Comparison of ENCODE assay signal across 31 cellular contexts in genomic region chr5:1095302-1096016, GRCh38.
"Had no signal": no experiment of that assay in that cellular context is flagged by ENCODE, and none has a peak within 500 bp of the region (broad histone marks: within the 10 kb centered on the region; RNA-seq: fewer than 3 reads in every experiment).

No MANE protein-coding gene starts in this region.

- H3K4me1 Mint-ChIP-seq: activated T-helper 17 cell treated with anti-CD3 and anti-CD28 coated beads, Interleukin-2, amount 50 U/mL, for 72 hours had no signal

- H3K9me3 Mint-ChIP-seq: activated CD4-positive, alpha-beta T cell treated with anti-CD3 and anti-CD28 coated beads, Interleukin-2, amount 10 ng/mL, durations not matched to agents 24 days and 14 days; activated CD8-positive, alpha-beta T cell treated with anti-CD3 and anti-CD28 coated beads for 36 hours; activated naive CD4-positive, alpha-beta T cell treated with anti-CD3 and anti-CD28 coated beads, Interleukin-2, amount 50 U/mL, for 72 hours; activated T-cell treated with anti-CD3 and anti-CD28 coated beads, Interleukin-2, amount 50 U/mL, for 4 hours; activated T-helper 17 cell treated with anti-CD3 and anti-CD28 coated beads, Interleukin-2, amount 50 U/mL, for 72 hours; naive thymus-derived CD8-positive, alpha-beta T cell; stimulated activated memory B cell treated with anti-CD40 and anti-IgM and Interleukin-4, amounts not matched to agents 10 μg/mL and 1 μg/mL and 100 μg/mL, for 72 hours; stimulated activated naive CD8-positive, alpha-beta T cell treated with anti-CD3 and anti-CD28 coated beads, Interleukin-15, amount 100 ng/mL, for 72 hours; T-helper 1 cell treated with Interleukin-12 subunit alpha and Interleukin-12 subunit beta and Interleukin-4 antibody, amounts not matched to agents 30 μg/mL and 1 μg/mL, for 36 hours; type B pancreatic cell had no signal

- H3K27ac Mint-ChIP-seq: activated CD4-positive, alpha-beta T cell treated with anti-CD3 and anti-CD28 coated beads, Interleukin-2, amount 10 ng/mL, durations not matched to agents 24 days and 14 days; activated CD8-positive, alpha-beta T cell treated with anti-CD3 and anti-CD28 coated beads for 36 hours; activated naive CD4-positive, alpha-beta T cell treated with anti-CD3 and anti-CD28 coated beads, Interleukin-2, amount 50 U/mL, for 72 hours; activated T-helper 17 cell treated with anti-CD3 and anti-CD28 coated beads, Interleukin-2, amount 50 U/mL, for 72 hours; progenitor cell of endocrine pancreas; stimulated activated memory B cell treated with anti-CD40 and anti-IgM and Interleukin-4, amounts not matched to agents 10 μg/mL and 1 μg/mL and 100 μg/mL, for 72 hours; stimulated activated naive CD8-positive, alpha-beta T cell treated with anti-CD3 and anti-CD28 coated beads, Interleukin-15, amount 100 ng/mL, for 72 hours; T-helper 1 cell treated with Interleukin-12 subunit alpha and Interleukin-12 subunit beta and Interleukin-4 antibody, amounts not matched to agents 30 μg/mL and 1 μg/mL, for 36 hours; type B pancreatic cell had no signal

- H3K27me3 Mint-ChIP-seq: activated CD4-positive, alpha-beta T cell treated with anti-CD3 and anti-CD28 coated beads, Interleukin-2, amount 10 ng/mL, durations not matched to agents 24 days and 14 days; activated CD8-positive, alpha-beta T cell treated with anti-CD3 and anti-CD28 coated beads for 36 hours; activated T-helper 17 cell treated with anti-CD3 and anti-CD28 coated beads, Interleukin-2, amount 50 U/mL, for 72 hours; naive thymus-derived CD8-positive, alpha-beta T cell; progenitor cell of endocrine pancreas; stimulated activated memory B cell treated with anti-CD40 and anti-IgM and Interleukin-4, amounts not matched to agents 10 μg/mL and 1 μg/mL and 100 μg/mL, for 72 hours; stimulated activated naive CD8-positive, alpha-beta T cell treated with anti-CD3 and anti-CD28 coated beads, Interleukin-15, amount 100 ng/mL, for 72 hours; type B pancreatic cell had no signal

- DNase-seq: activated CD4-positive, alpha-beta T cell treated with anti-CD3 and anti-CD28 coated beads, Interleukin-2, amount 10 ng/mL, durations not matched to agents 24 days and 14 days; activated CD8-positive, alpha-beta T cell treated with anti-CD3 and anti-CD28 coated beads for 36 hours; activated gamma-delta T cell treated with Interleukin-2 at 50 U/mL for 16 hours; activated T-cell treated with anti-CD3 and anti-CD28 coated beads, Interleukin-2, amount 50 U/mL, for 4 hours; central memory CD4-positive, alpha-beta T cell; dermis blood vessel endothelial cell; effector CD4-positive, alpha-beta T cell; foreskin melanocyte; heart right ventricle; lower lobe of right lung; mesenchymal stem cell; naive thymus-derived CD8-positive, alpha-beta T cell; stimulated activated CD4-positive, alpha-beta T cell treated with anti-CD3 and anti-CD28 coated beads, Interleukin-12 subunit alpha, Interleukin-12 subunit beta, amount 100 ng/mL, for 4 hours; stimulated activated CD4-positive, alpha-beta T cell treated with anti-CD3 and anti-CD28 coated beads, Interleukin-4, amount 100 ng/mL, for 24 hours; stimulated activated naive CD8-positive, alpha-beta T cell treated with anti-CD3 and anti-CD28 coated beads, Interleukin-15, amount 100 ng/mL, for 72 hours; substantia nigra; T1000; WERI-Rb-1 had no signal

- H3K36me3 ChIP-seq: breast epithelium, neutrophil, vagina had no signal

- H3K36me3 Mint-ChIP-seq: activated naive CD4-positive, alpha-beta T cell treated with anti-CD3 and anti-CD28 coated beads, Interleukin-2, amount 50 U/mL, for 72 hours had no signal

- ATAC-seq: activated CD4-positive, CD25-positive, alpha-beta regulatory T cell treated with anti-CD3 and anti-CD28 coated beads, Interleukin-2, amount 50 U/mL, for 24 hours; activated CD8-positive, alpha-beta T cell treated with anti-CD3 and anti-CD28 coated beads for 36 hours; activated naive CD4-positive, alpha-beta T cell treated with anti-CD3 and anti-CD28 coated beads, Interleukin-2, amount 50 U/mL, for 72 hours; activated T-cell treated with anti-CD3 and anti-CD28 coated beads, Interleukin-2, amount 50 U/mL, for 4 hours; activated T-helper 17 cell treated with anti-CD3 and anti-CD28 coated beads, Interleukin-2, amount 50 U/mL, for 72 hours; heart right ventricle; lower lobe of right lung; naive thymus-derived CD8-positive, alpha-beta T cell; sciatic nerve; stimulated activated memory B cell treated with anti-CD40 and anti-IgM and Interleukin-4, amounts not matched to agents 10 μg/mL and 1 μg/mL and 100 μg/mL, for 72 hours; stimulated activated naive CD8-positive, alpha-beta T cell treated with anti-CD3 and anti-CD28 coated beads, Interleukin-15, amount 100 ng/mL, for 72 hours had no signal

- H3K27me3 ChIP-seq: breast epithelium, esophagus muscularis mucosa, heart right ventricle, neutrophil, vagina had no signal

- H3K9me3 ChIP-seq: breast epithelium, esophagus muscularis mucosa, heart right ventricle, lower lobe of right lung, neutrophil, vagina had no signal

- H3K4me1 ChIP-seq: breast epithelium, lower lobe of right lung had no signal

- H3K4me3 ChIP-seq: breast epithelium, esophagus muscularis mucosa, heart right ventricle, lower lobe of right lung, skin epidermis, vagina had no signal

- H3K27ac ChIP-seq: breast epithelium, esophagus muscularis mucosa, lower lobe of right lung, neutrophil, skin epidermis, vagina had no signal

- H3K4me3 Mint-ChIP-seq: activated CD4-positive, alpha-beta T cell treated with anti-CD3 and anti-CD28 coated beads, Interleukin-2, amount 10 ng/mL, durations not matched to agents 24 days and 14 days; activated CD8-positive, alpha-beta T cell treated with anti-CD3 and anti-CD28 coated beads for 36 hours; activated T-cell treated with anti-CD3 and anti-CD28 coated beads, Interleukin-2, amount 50 U/mL, for 4 hours; activated T-helper 17 cell treated with anti-CD3 and anti-CD28 coated beads, Interleukin-2, amount 50 U/mL, for 72 hours; stimulated activated memory B cell treated with anti-CD40 and anti-IgM and Interleukin-4, amounts not matched to agents 10 μg/mL and 1 μg/mL and 100 μg/mL, for 72 hours; stimulated activated naive CD8-positive, alpha-beta T cell treated with anti-CD3 and anti-CD28 coated beads, Interleukin-15, amount 100 ng/mL, for 72 hours; T-helper 1 cell treated with Interleukin-12 subunit alpha and Interleukin-12 subunit beta and Interleukin-4 antibody, amounts not matched to agents 30 μg/mL and 1 μg/mL, for 36 hours; type B pancreatic cell had no signal
